ENCODE assay signal across 24 cellular contexts in genomic region chr22:45868586-45869443, GRCh38.
DNase-seq lines count a peak whose midpoint lies in the region; ATAC-seq, FAIRE-seq and TF ChIP-seq lines count a peak whose summit lies in the region.
"Had no signal": no experiment of that assay in that cellular context is flagged by ENCODE, and none has a peak within 500 bp of the region (broad histone marks: within the 10 kb centered on the region; RNA-seq: fewer than 3 reads in every experiment).

No MANE protein-coding gene starts in this region.

- H3K79me2 ChIP-seq in astrocyte (ENCODE audit: insufficient read depth, low read length): no peaks in the 10 kb centered on the region
- H3K79me2 ChIP-seq: parathyroid adenoma had no signal

- WGBS in sigmoid colon, 2 donors: 71 to 80% methylated on average over 21 of the region's 21 CpGs
- 80 to 87% methylated on average over 14 to 21 of the region's 21 CpGs for WGBS in testis, 2 donors

- FAIRE-seq in astrocyte (lab: Jason Lieb, UNC): no peak

- no peak overlapping the region for H3K4me2 ChIP-seq in astrocyte (ENCODE audit: low read length)

- DNase-seq in activated T-cell treated with anti-CD3 and anti-CD28 coated beads, Interleukin-2, amount 50 U/mL, for 24 hours: peak; percentile 19
- DNase-seq in activated T-cell treated with anti-CD3 and anti-CD28 coated beads, Interleukin-2, amount 50 U/mL, for 4 hours: no peak
- no peak for DNase-seq in astrocyte (ENCODE audit: low read depth)
- peak; percentile 29 for DNase-seq in lower lobe of right lung
- peak; percentile 53 for DNase-seq in sigmoid colon
- no peak for DNase-seq in DMS79 (lab: John Stamatoyannopoulos, UW)
- no peak for DNase-seq in testis
- no peak for DNase-seq in RWPE1 (ENCODE audit: low spot score)
- DNase-seq: activated CD8-positive, alpha-beta memory T cell treated with anti-CD3 and anti-CD28 coated beads for 24 hours; activated naive CD8-positive, alpha-beta T cell treated with anti-CD3 and anti-CD28 coated beads, Interleukin-2, amount 10 ng/mL, durations not matched to agents 7 days and 5 days; COR-L47; effector memory CD8-positive, alpha-beta T cell; GM23248; kidney glomerular epithelial cell; mammary epithelial cell; naive B cell; NCI-H146; NCI-H526; substantia nigra had no signal

- H2AFZ ChIP-seq in astrocyte (ENCODE audit: low read depth, low read length): no peak overlapping the region
- H2AFZ ChIP-seq: GM23248, parathyroid adenoma had no signal

- H4K20me1 ChIP-seq in astrocyte (ENCODE audit: insufficient read depth, low read length): peaks cover 3% of the 10 kb centered on the region

- H3K27ac ChIP-seq in astrocyte (ENCODE audit: low read depth, low read length) (no peak overlapping the region), lower lobe of right lung (no peak overlapping the region), sigmoid colon (no peak overlapping the region), testis (no peak overlapping the region), RWPE1 (no peak overlapping the region)
- H3K27ac ChIP-seq: gastroesophageal sphincter, GM23248, parathyroid adenoma had no signal

- TF ChIP-seq CTCF in astrocyte (IDR thresholded peaks at IDR 0.05; ENCODE audit: insufficient read depth, low read depth, low read length) (no peak), lower lobe of right lung (IDR thresholded peaks at IDR 0.05) (no peak), sigmoid colon (IDR thresholded peaks at IDR 0.05) (no peak), testis (IDR thresholded peaks at IDR 0.05) (no peak), RWPE1 (conservative IDR thresholded peaks at IDR 0.05; ENCODE audit: low read depth) (no peak)

- H3K36me3 ChIP-seq in astrocyte (ENCODE audit: insufficient read depth, low read length): no peaks in the 10 kb centered on the region
- no peaks in the 10 kb centered on the region for H3K36me3 ChIP-seq in lower lobe of right lung
- H3K36me3 ChIP-seq in sigmoid colon: no peaks in the 10 kb centered on the region
- H3K36me3 ChIP-seq in testis (ENCODE audit: low read depth, missing control alignments): no peaks in the 10 kb centered on the region
- H3K36me3 ChIP-seq: gastroesophageal sphincter had no signal

- H3K27ac Mint-ChIP-seq in activated T-cell treated with anti-CD3 and anti-CD28 coated beads, Interleukin-2, amount 50 U/mL, for 24 hours: no peak overlapping the region
- no peak overlapping the region for H3K27ac Mint-ChIP-seq in astrocyte (ENCODE audit: unreplicated experiment)
- H3K27ac Mint-ChIP-seq: activated naive CD8-positive, alpha-beta T cell treated with anti-CD3 and anti-CD28 coated beads, Interleukin-2, amount 10 ng/mL, durations not matched to agents 7 days and 5 days; activated T-helper 17 cell treated with anti-CD3 and anti-CD28 coated beads, Interleukin-2, amount 50 U/mL, for 72 hours; effector memory CD8-positive, alpha-beta T cell; naive B cell had no signal

- TF ChIP-seq POLR2A in sigmoid colon (IDR thresholded peaks at IDR 0.05): no peak
- TF ChIP-seq POLR2A in testis (IDR thresholded peaks at IDR 0.05): no peak

- H3K4me3 Mint-ChIP-seq in activated T-cell treated with anti-CD3 and anti-CD28 coated beads, Interleukin-2, amount 50 U/mL, for 24 hours: no peak overlapping the region
- H3K4me3 Mint-ChIP-seq in activated T-cell treated with anti-CD3 and anti-CD28 coated beads, Interleukin-2, amount 50 U/mL, for 4 hours: no peak overlapping the region
- peak overlapping the region; percentile 73 for H3K4me3 Mint-ChIP-seq in astrocyte (ENCODE audit: unreplicated experiment)
- H3K4me3 Mint-ChIP-seq: activated naive CD8-positive, alpha-beta T cell treated with anti-CD3 and anti-CD28 coated beads, Interleukin-2, amount 10 ng/mL, durations not matched to agents 7 days and 5 days; activated T-helper 17 cell treated with anti-CD3 and anti-CD28 coated beads, Interleukin-2, amount 50 U/mL, for 72 hours; effector memory CD8-positive, alpha-beta T cell had no signal

- ATAC-seq in activated T-cell treated with anti-CD3 and anti-CD28 coated beads, Interleukin-2, amount 50 U/mL, for 4 hours: no peak
- ATAC-seq in lower lobe of right lung: no peak
- ATAC-seq: activated CD4-positive, CD25-positive, alpha-beta regulatory T cell treated with anti-CD3 and anti-CD28 coated beads, Interleukin-2, amount 50 U/mL, for 24 hours; activated T-helper 17 cell treated with anti-CD3 and anti-CD28 coated beads, Interleukin-2, amount 50 U/mL, for 72 hours; effector memory CD8-positive, alpha-beta T cell; gastroesophageal sphincter; SK-N-SH treated with all-trans-retinoic acid at 6 μM for 48 hours had no signal

- no peak for TF ChIP-seq EP300 in sigmoid colon (IDR thresholded peaks at IDR 0.05)

- H3K9ac ChIP-seq in astrocyte (ENCODE audit: low read length): no peak overlapping the region
- H3K9ac ChIP-seq: GM23248, parathyroid adenoma had no signal

- intact Hi-C loops in lower lobe of right lung (cut with DNase I) (no loop called here), sigmoid colon (cut with DNase I) (loop anchor here (5.0 kb wide), 1 partner anchor 222 kb away; no protein-coding TSS in a partner anchor), testis (cut with DNase I; ENCODE audit: low total_unique reads) (no loop called here)

- H3K4me3 ChIP-seq in astrocyte (ENCODE audit: insufficient read depth, low read depth, low read length) (no peak overlapping the region), lower lobe of right lung (no peak overlapping the region), sigmoid colon (no peak overlapping the region), testis (no peak overlapping the region)
- H3K4me3 ChIP-seq: gastroesophageal sphincter, GM23248 had no signal

- H3K27me3 ChIP-seq in astrocyte (ENCODE audit: insufficient read depth, low read length): peaks cover 5% of the 10 kb centered on the region
- H3K27me3 ChIP-seq in lower lobe of right lung (ENCODE audit: low read depth): peaks cover 35% of the 10 kb centered on the region
- H3K27me3 ChIP-seq in sigmoid colon: peaks cover 26 to 48% (median 29%) of the 10 kb centered on the region in 3 donors
- no peaks in the 10 kb centered on the region for H3K27me3 ChIP-seq in testis

- H3K36me3 Mint-ChIP-seq in activated T-cell treated with anti-CD3 and anti-CD28 coated beads, Interleukin-2, amount 50 U/mL, for 24 hours (ENCODE audit: low read depth): no peaks in the 10 kb centered on the region
- H3K36me3 Mint-ChIP-seq in activated T-cell treated with anti-CD3 and anti-CD28 coated beads, Interleukin-2, amount 50 U/mL, for 4 hours (ENCODE audit: insufficient read depth): peaks cover 2% of the 10 kb centered on the region
- peaks cover 11% of the 10 kb centered on the region for H3K36me3 Mint-ChIP-seq in astrocyte (ENCODE audit: low read depth, unreplicated experiment)
- H3K36me3 Mint-ChIP-seq: activated naive CD8-positive, alpha-beta T cell treated with anti-CD3 and anti-CD28 coated beads, Interleukin-2, amount 10 ng/mL, durations not matched to agents 7 days and 5 days had no signal

- CTCF ChIA-PET in RWPE1 (lab: Yijun Ruan, JAX): no interaction called here

- H3K27me3 Mint-ChIP-seq in activated T-cell treated with anti-CD3 and anti-CD28 coated beads, Interleukin-2, amount 50 U/mL, for 24 hours: peaks cover 52% of the 10 kb centered on the region
- peaks cover 48% of the 10 kb centered on the region for H3K27me3 Mint-ChIP-seq in activated T-cell treated with anti-CD3 and anti-CD28 coated beads, Interleukin-2, amount 50 U/mL, for 4 hours (ENCODE audit: low read depth)
- peaks cover 48% of the 10 kb centered on the region for H3K27me3 Mint-ChIP-seq in astrocyte (ENCODE audit: low read depth, unreplicated experiment)

- POLR2A ChIA-PET in RWPE1 (lab: Yijun Ruan, JAX; ENCODE audit: low non-redundant PET): no interaction called here

- peaks cover 10% of the 10 kb centered on the region for H3K9me3 Mint-ChIP-seq in activated T-cell treated with anti-CD3 and anti-CD28 coated beads, Interleukin-2, amount 50 U/mL, for 24 hours
- H3K9me3 Mint-ChIP-seq in activated T-cell treated with anti-CD3 and anti-CD28 coated beads, Interleukin-2, amount 50 U/mL, for 4 hours: peaks cover 6% of the 10 kb centered on the region
- peaks cover 8% of the 10 kb centered on the region for H3K9me3 Mint-ChIP-seq in astrocyte (ENCODE audit: unreplicated experiment)
- H3K9me3 Mint-ChIP-seq: activated naive CD8-positive, alpha-beta T cell treated with anti-CD3 and anti-CD28 coated beads, Interleukin-2, amount 10 ng/mL, durations not matched to agents 7 days and 5 days; effector memory CD8-positive, alpha-beta T cell had no signal

- peaks cover 13% of the 10 kb centered on the region for H3K4me1 ChIP-seq in astrocyte (ENCODE audit: insufficient read depth, low read length)
- peaks cover 25% of the 10 kb centered on the region for H3K4me1 ChIP-seq in lower lobe of right lung
- peaks cover 0 to 25% (median 23%) of the 10 kb centered on the region in 4 donors for H3K4me1 ChIP-seq in sigmoid colon
- peaks cover 11% of the 10 kb centered on the region for H3K4me1 ChIP-seq in testis
- H3K4me1 ChIP-seq: parathyroid adenoma had no signal

- peaks cover 8% of the 10 kb centered on the region for H3K4me1 Mint-ChIP-seq in activated T-cell treated with anti-CD3 and anti-CD28 coated beads, Interleukin-2, amount 50 U/mL, for 24 hours (ENCODE audit: low read depth)
- H3K4me1 Mint-ChIP-seq in activated T-cell treated with anti-CD3 and anti-CD28 coated beads, Interleukin-2, amount 50 U/mL, for 4 hours (ENCODE audit: low read depth): peaks cover 10% of the 10 kb centered on the region
- peaks cover 7% of the 10 kb centered on the region for H3K4me1 Mint-ChIP-seq in astrocyte (ENCODE audit: low read depth, unreplicated experiment)

- H3K9me3 ChIP-seq in astrocyte (ENCODE audit: insufficient read depth, low read depth, low read length) (no peaks in the 10 kb centered on the region), lower lobe of right lung (no peaks in the 10 kb centered on the region), sigmoid colon (peaks cover 0 to 3% (median 0%) of the 10 kb centered on the region in 4 donors), testis (no peaks in the 10 kb centered on the region)

Comparison
In these comparisons a context has a peak if more than half of its experiments do, and no peak if none do; other contexts are left out.
1. DNase-seq: peak in activated T-cell treated with anti-CD3 and anti-CD28 coated beads, Interleukin-2, amount 50 U/mL, for 24 hours (single experiment), lower lobe of right lung (single experiment) and sigmoid colon (single experiment); none in activated T-cell treated with anti-CD3 and anti-CD28 coated beads, Interleukin-2, amount 50 U/mL, for 4 hours (single experiment), astrocyte (single experiment), DMS79 (single experiment), testis (single experiment) and RWPE1 (single experiment).